Comparison of ENCODE assay signal across 16 cellular contexts in genomic region chr20:32462900-32463641, GRCh38.
DNase-seq lines count a peak whose midpoint lies in the region; ATAC-seq and TF ChIP-seq lines count a peak whose summit lies in the region.
"Had no signal": no experiment of that assay in that cellular context is flagged by ENCODE, and none has a peak within 500 bp of the region (broad histone marks: within the 10 kb centered on the region; RNA-seq: fewer than 3 reads in every experiment).

No MANE protein-coding gene starts in this region.

- H3K4me1 ChIP-seq in RWPE2 (ENCODE audit: insufficient read depth, poor library complexity, severe bottlenecking) (no peaks in the 10 kb centered on the region), endocrine pancreas (ENCODE audit: control insufficient read depth, insufficient read depth, low read length) (no peaks in the 10 kb centered on the region), mucosa of rectum (ENCODE audit: control insufficient read depth in 2 of 2, insufficient read depth in 2 of 2, low read length in 2 of 2) (peaks cover 54 to 56% of the 10 kb centered on the region in 2 donors), stomach smooth muscle (ENCODE audit: control insufficient read depth, insufficient read depth, low read length) (peaks cover 66% of the 10 kb centered on the region)

- H3K4me3 ChIP-seq in RWPE2 (ENCODE audit: severe bottlenecking) (no peak overlapping the region), endocrine pancreas (ENCODE audit: control insufficient read depth, insufficient read depth, low read length) (no peak overlapping the region), mucosa of rectum (ENCODE audit: low read length in 2 of 2) (peak overlapping the region; percentile 4 to 13), stomach smooth muscle (ENCODE audit: low read length in 2 of 2) (peak overlapping the region in 1 of 2 donors; percentile 49)

- no peaks in the 10 kb centered on the region for H3K36me3 ChIP-seq in RWPE2 (ENCODE audit: low read depth)
- H3K36me3 ChIP-seq in endocrine pancreas (ENCODE audit: control insufficient read depth, insufficient read depth, low read length): no peaks in the 10 kb centered on the region
- peaks cover 9 to 15% of the 10 kb centered on the region in 2 donors for H3K36me3 ChIP-seq in mucosa of rectum (ENCODE audit: control insufficient read depth in 2 of 2, insufficient read depth in 2 of 2, low read length in 2 of 2)
- H3K36me3 ChIP-seq in stomach smooth muscle (ENCODE audit: control insufficient read depth in 2 of 2, insufficient read depth in 2 of 2, low read length in 2 of 2): no peaks in the 10 kb centered on the region

- H3K9ac ChIP-seq in endocrine pancreas (ENCODE audit: control insufficient read depth, insufficient read depth, low read length): peak overlapping the region; percentile 44
- H3K9ac ChIP-seq in mucosa of rectum (ENCODE audit: low read depth in 1 of 2, low read length in 2 of 2): peak overlapping the region; percentile 42 to 67
- peak overlapping the region; percentile 44 to 51 for H3K9ac ChIP-seq in stomach smooth muscle (ENCODE audit: low read length in 2 of 2)

- no peak for TF ChIP-seq CTCF in RWPE2 (IDR thresholded peaks at IDR 0.05; ENCODE audit: poor library complexity, severe bottlenecking)

- peak; percentile 80 for DNase-seq in RWPE2 (ENCODE audit: low spot score)
- DNase-seq in NCI-H82 treated with DMSO at 0.1 percent for 48 hours (lab: John Stamatoyannopoulos, UW; ENCODE audit: unreplicated experiment): no peak
- DNase-seq in UCSD-AML1 (lab: John Stamatoyannopoulos, UW; ENCODE audit: unreplicated experiment): no peak
- DNase-seq: BE2C; dermis blood vessel endothelial cell; DMS 273 treated with DMSO at 0.1 percent for 48 hours; HCEC 1CT; NCI-H2081 treated with DMSO at 0.1 percent for 48 hours; NCI-H774; RPMI8226; stimulated activated naive B cell treated with anti-CD40 and anti-IgM and Interleukin-4, amounts not matched to agents 10 μg/mL and 1 μg/mL and 100 μg/mL, for 72 hours; T-cell had no signal

- no peaks in the 10 kb centered on the region for H3K9me3 ChIP-seq in RWPE2 (ENCODE audit: severe bottlenecking)
- no peaks in the 10 kb centered on the region for H3K9me3 ChIP-seq in endocrine pancreas (ENCODE audit: control insufficient read depth, low read length)
- H3K9me3 ChIP-seq in mucosa of rectum (ENCODE audit: control insufficient read depth in 2 of 2, low read length in 2 of 2): no peaks in the 10 kb centered on the region
- no peaks in the 10 kb centered on the region for H3K9me3 ChIP-seq in stomach smooth muscle (ENCODE audit: control insufficient read depth in 2 of 2, low read length in 2 of 2)
- H3K9me3 ChIP-seq: BE2C had no signal

- no peak for ATAC-seq in RWPE2 (ENCODE audit: low read depth)
- ATAC-seq in activated CD4-positive, CD25-positive, alpha-beta regulatory T cell treated with anti-CD3 and anti-CD28 coated beads, Interleukin-2, amount 50 U/mL, for 24 hours: no peak
- ATAC-seq: stimulated activated naive B cell treated with anti-CD40 and anti-IgM and Interleukin-4, amounts not matched to agents 10 μg/mL and 1 μg/mL and 100 μg/mL, for 72 hours; T-cell had no signal

- no peak overlapping the region for H3K27ac ChIP-seq in RWPE2 (ENCODE audit: poor library complexity, severe bottlenecking)
- peak overlapping the region; percentile 97 for H3K27ac ChIP-seq in mucosa of rectum (ENCODE audit: low read depth in 2 of 2, low read length in 2 of 2)
- peak overlapping the region; percentile 89 for H3K27ac ChIP-seq in stomach smooth muscle (ENCODE audit: low read length)

- H3K27me3 ChIP-seq in RWPE2 (ENCODE audit: insufficient read depth, poor library complexity, severe bottlenecking) (no peaks in the 10 kb centered on the region), endocrine pancreas (ENCODE audit: control insufficient read depth, insufficient read depth, low read length) (no peaks in the 10 kb centered on the region), mucosa of rectum (ENCODE audit: control insufficient read depth in 2 of 2, insufficient read depth in 2 of 2, low read length in 2 of 2) (no peaks in the 10 kb centered on the region), stomach smooth muscle (ENCODE audit: control insufficient read depth in 1 of 2, insufficient read depth in 2 of 2, low read length in 2 of 2) (no peaks in the 10 kb centered on the region)
- H3K27me3 ChIP-seq: BE2C had no signal

Comparison
In these comparisons a context has a peak if more than half of its experiments do, and no peak if none do; other contexts are left out.
1. H3K4me3 ChIP-seq: peak in mucosa of rectum (2 of 2); none in RWPE2 (single experiment) and endocrine pancreas (single experiment).
2. Peak in every context shown above with its lines, with median percentiles within 50 percentile points of each other: H3K9ac ChIP-seq.